23 cellular contexts compared by ENCODE assay signal in the genomic region with DNA sequence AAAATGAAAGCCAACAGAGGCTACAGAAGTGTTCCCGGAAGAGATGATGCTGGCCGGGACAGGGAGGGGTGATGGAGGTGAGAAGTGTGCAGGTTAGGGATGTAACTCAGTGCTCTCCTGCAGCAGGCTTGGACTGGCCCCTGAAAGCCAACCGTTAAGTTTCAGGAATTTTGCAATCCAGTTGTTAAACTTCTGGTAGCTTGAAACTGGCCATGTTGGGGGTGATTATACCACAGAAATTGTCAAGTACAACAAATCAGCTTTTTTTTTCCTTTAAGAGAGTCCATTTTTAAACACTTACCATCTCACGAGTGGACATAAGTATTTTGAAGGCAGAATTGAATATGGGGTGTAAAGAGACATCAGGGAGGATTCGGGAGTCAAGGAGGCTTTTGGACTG. TPM values are rescaled to one million over a fixed set of nuclear protein-coding genes. Genes with fewer than 3 reads are reported as not detected.
"Had no signal": no experiment of that assay in that cellular context is flagged by ENCODE, and none has a peak within 500 bp of the region (broad histone marks: within the 10 kb centered on the region; RNA-seq: fewer than 3 reads in every experiment).

No MANE protein-coding gene starts in this region.

- H3K4me3 Mint-ChIP-seq: activated naive CD4-positive, alpha-beta T cell treated with anti-CD3 and anti-CD28 coated beads, Interleukin-2, amount 10 ng/mL, durations not matched to agents 7 days and 5 days; memory B cell; natural killer cell had no signal

- ATAC-seq: left ventricle myocardium superior, mucosa of descending colon, natural killer cell had no signal

- H3K4me1 Mint-ChIP-seq: natural killer cell had no signal

- H3K27ac ChIP-seq: brain microvascular endothelial cell, right atrium auricular region, testis, upper lobe of left lung had no signal

- H3K27me3 Mint-ChIP-seq: activated naive CD4-positive, alpha-beta T cell treated with anti-CD3 and anti-CD28 coated beads, Interleukin-2, amount 10 ng/mL, durations not matched to agents 7 days and 5 days; memory B cell had no signal

- DNase-seq: activated CD4-positive, alpha-beta T cell treated with anti-CD3 and anti-CD28 coated beads for 4 hours; activated CD8-positive, alpha-beta memory T cell treated with anti-CD3 and anti-CD28 coated beads for 24 hours; activated naive CD4-positive, alpha-beta T cell treated with anti-CD3 and anti-CD28 coated beads, Interleukin-2, amount 10 ng/mL, durations not matched to agents 7 days and 5 days; anterior cingulate cortex; brain microvascular endothelial cell; cortex of kidney; effector memory CD4-positive, alpha-beta T cell; foreskin melanocyte; left ventricle myocardium superior; mucosa of descending colon; natural killer cell; nucleus accumbens; SK-N-SH; stimulated activated CD4-positive, alpha-beta T cell treated with anti-CD3 and anti-CD28 coated beads, Interleukin-2, amount 100 ng/mL, for 48 hours; stimulated activated naive CD4-positive, alpha-beta T cell; T-helper 1 cell; testis; upper lobe of left lung had no signal

- H3K36me3 Mint-ChIP-seq: memory B cell, natural killer cell had no signal

- H3K27me3 ChIP-seq: brain microvascular endothelial cell, right atrium auricular region, testis, upper lobe of left lung had no signal

- H3K4me3 ChIP-seq: mucosa of descending colon, right atrium auricular region, testis, upper lobe of left lung had no signal

- H3K9me3 Mint-ChIP-seq: activated naive CD4-positive, alpha-beta T cell treated with anti-CD3 and anti-CD28 coated beads, Interleukin-2, amount 10 ng/mL, durations not matched to agents 7 days and 5 days; natural killer cell had no signal

- H3K27ac Mint-ChIP-seq: activated naive CD4-positive, alpha-beta T cell treated with anti-CD3 and anti-CD28 coated beads, Interleukin-2, amount 10 ng/mL, durations not matched to agents 7 days and 5 days; memory B cell; natural killer cell; progenitor cell of endocrine pancreas had no signal

- H3K36me3 ChIP-seq: brain microvascular endothelial cell, right atrium auricular region, upper lobe of left lung had no signal

- H3K9me3 ChIP-seq: mucosa of descending colon, right atrium auricular region, SK-N-SH, testis, upper lobe of left lung had no signal

- H3K4me1 ChIP-seq: right atrium auricular region, testis had no signal

RNA-seq across cellular contexts. Expression of gene SIRPG, which starts 29.0 kb away (rescaled TPM):
- total RNA-seq: fibroblast of lung, kidney epithelial cell, progenitor cell of endocrine pancreas, right atrium auricular region had no signal
